ENCODE assay signal across 8 cellular contexts in the genomic region with DNA sequence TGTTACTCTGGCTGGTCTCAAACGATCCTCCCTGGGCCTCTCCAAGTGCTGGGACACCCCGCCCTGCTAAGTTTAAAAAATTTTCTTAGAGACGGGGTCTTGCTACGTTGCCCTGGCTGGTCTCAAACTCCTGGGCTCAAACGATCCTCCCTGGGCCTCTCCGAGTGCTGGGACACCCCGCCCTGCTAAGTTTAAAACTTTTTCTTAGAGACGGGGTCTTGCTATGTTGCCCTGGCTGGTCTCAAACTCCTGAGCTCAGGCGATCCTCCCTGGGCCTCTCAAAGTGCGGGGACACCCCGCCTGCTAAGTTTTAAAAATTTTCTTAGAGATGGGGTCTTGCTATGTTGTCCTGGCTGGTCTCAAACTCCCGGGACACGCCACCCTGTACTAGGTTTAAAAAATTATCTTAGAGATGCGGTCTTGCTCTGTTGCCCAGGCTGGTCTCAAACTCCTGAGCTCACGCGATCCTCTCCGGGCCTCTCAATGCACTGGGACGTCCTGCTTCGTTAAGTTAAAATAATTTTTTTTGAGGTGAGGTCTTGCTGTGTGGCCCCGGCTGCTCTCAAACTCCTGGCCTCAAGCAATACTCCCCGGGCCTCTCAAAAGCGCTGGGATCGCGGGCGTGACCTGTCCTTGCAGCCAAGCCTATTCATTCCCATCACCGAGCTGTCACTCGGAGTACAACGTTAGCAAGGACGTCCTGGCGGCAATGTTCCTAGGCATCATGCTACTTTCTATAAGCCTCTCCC. TPM values are rescaled to one million over a fixed set of nuclear protein-coding genes. Genes with fewer than 3 reads are reported as not detected.
DNase-seq lines count a peak whose midpoint lies in the region; TF ChIP-seq lines count a peak whose summit lies in the region.

No MANE protein-coding gene starts in this region.

- peak overlapping the region; percentile 66 for H3K27ac ChIP-seq in hepatocyte
- H3K27ac ChIP-seq in skin epidermis, result peak overlapping the region in 20 of 21 experiments; percentile 93 to 100 (median 99)

- no peaks in the 10 kb centered on the region for H3K9me2 ChIP-seq in hepatocyte (replicated peaks; ENCODE audit: insufficient read depth)

- in situ Hi-C loops in HAP-1 (cut with MboI; ENCODE audit: low sequenced_read_pairs), result no loop called here

- H2AFZ ChIP-seq in hepatocyte, result no peak overlapping the region

- peaks cover 54% of the 10 kb centered on the region for H3K36me3 Mint-ChIP-seq in activated T-helper 1 cell treated with anti-CD3 and anti-CD28 coated beads, Interleukin-12 subunit alpha, Interleukin-12 subunit beta, Interleukin-2, Interleukin-4 antibody, amounts not matched to agents 30 ng/mL and 10 ng/mL and 1 ng/mL, durations not matched to agents 14 hours and 24 hours and 36 hours (ENCODE audit: low read depth)

- H3K9me3 ChIP-seq in HAP-1 (no peaks in the 10 kb centered on the region), hepatocyte (ENCODE audit: low read depth) (no peaks in the 10 kb centered on the region)

- DNase-seq in HAP-1 (ENCODE audit: low spot score in 2 of 2), result no peak
- no peak for DNase-seq in activated T-helper 1 cell treated with anti-CD3 and anti-CD28 coated beads, Interleukin-12 subunit alpha, Interleukin-12 subunit beta, Interleukin-2, Interleukin-4 antibody, amounts not matched to agents 30 ng/mL and 10 ng/mL and 1 ng/mL, durations not matched to agents 14 hours and 24 hours and 36 hours (ENCODE audit: low spot score)
- DNase-seq in hepatocyte (ENCODE audit: low spot score), result no peak
- no peak for DNase-seq in OCI-M1 (lab: John Stamatoyannopoulos, UW)
- no peak for DNase-seq in NK-92 (lab: John Stamatoyannopoulos, UW; ENCODE audit: unreplicated experiment)
- no peak for DNase-seq in DMS114 treated with DMSO at 0.1 percent for 48 hours (lab: John Stamatoyannopoulos, UW; ENCODE audit: unreplicated experiment)
- no peak for DNase-seq in EL

- H3K27me3 Mint-ChIP-seq in activated T-helper 1 cell treated with anti-CD3 and anti-CD28 coated beads, Interleukin-12 subunit alpha, Interleukin-12 subunit beta, Interleukin-2, Interleukin-4 antibody, amounts not matched to agents 30 ng/mL and 10 ng/mL and 1 ng/mL, durations not matched to agents 14 hours and 24 hours and 36 hours (ENCODE audit: insufficient read depth), result no peaks in the 10 kb centered on the region

- H3K4me3 Mint-ChIP-seq in activated T-helper 1 cell treated with anti-CD3 and anti-CD28 coated beads, Interleukin-12 subunit alpha, Interleukin-12 subunit beta, Interleukin-2, Interleukin-4 antibody, amounts not matched to agents 30 ng/mL and 10 ng/mL and 1 ng/mL, durations not matched to agents 14 hours and 24 hours and 36 hours, result peak overlapping the region; percentile 93

- no peaks in the 10 kb centered on the region for H3K9me3 Mint-ChIP-seq in activated T-helper 1 cell treated with anti-CD3 and anti-CD28 coated beads, Interleukin-12 subunit alpha, Interleukin-12 subunit beta, Interleukin-2, Interleukin-4 antibody, amounts not matched to agents 30 ng/mL and 10 ng/mL and 1 ng/mL, durations not matched to agents 14 hours and 24 hours and 36 hours

- H4K20me1 ChIP-seq in hepatocyte (ENCODE audit: insufficient read depth, poor library complexity, severe bottlenecking), result peaks cover 52% of the 10 kb centered on the region

- peaks cover 59% of the 10 kb centered on the region for H3K79me2 ChIP-seq in hepatocyte

- intact Hi-C loops in activated T-helper 1 cell treated with anti-CD3 and anti-CD28 coated beads, Interleukin-12 subunit alpha, Interleukin-12 subunit beta, Interleukin-2, Interleukin-4 antibody, amounts not matched to agents 30 ng/mL and 10 ng/mL and 1 ng/mL, durations not matched to agents 14 hours and 24 hours and 36 hours (cut with micrococcal nuclease), result loop anchor here (10.0 kb wide), 1 partner anchor 1006 kb away; a partner anchor contains a TSS

- WGBS in hepatocyte (ENCODE audit: low lambda C conversion rate, missing lambda C conversion rate), result 60% methylated on average over 30 of the region's 30 CpGs

- peaks cover 41% of the 10 kb centered on the region for H3K4me1 Mint-ChIP-seq in activated T-helper 1 cell treated with anti-CD3 and anti-CD28 coated beads, Interleukin-12 subunit alpha, Interleukin-12 subunit beta, Interleukin-2, Interleukin-4 antibody, amounts not matched to agents 30 ng/mL and 10 ng/mL and 1 ng/mL, durations not matched to agents 14 hours and 24 hours and 36 hours (ENCODE audit: low read depth)

- H3K27me3 ChIP-seq in HAP-1 (ENCODE audit: low read depth) (no peaks in the 10 kb centered on the region), hepatocyte (no peaks in the 10 kb centered on the region)

- peak overlapping the region; percentile 95 for H3K4me2 ChIP-seq in hepatocyte

- TF ChIP-seq CTCF in hepatocyte (IDR thresholded peaks at IDR 0.05; ENCODE audit: poor library complexity), result no peak

- H3K4me3 ChIP-seq in HAP-1 (peak overlapping the region; percentile 100), hepatocyte (peak overlapping the region; percentile 92), skin epidermis (peak overlapping the region; percentile 83 to 100 (median 92))

- peak overlapping the region; percentile 73 for H3K27ac Mint-ChIP-seq in activated T-helper 1 cell treated with anti-CD3 and anti-CD28 coated beads, Interleukin-12 subunit alpha, Interleukin-12 subunit beta, Interleukin-2, Interleukin-4 antibody, amounts not matched to agents 30 ng/mL and 10 ng/mL and 1 ng/mL, durations not matched to agents 14 hours and 24 hours and 36 hours

- peaks cover 7% of the 10 kb centered on the region for H3K4me1 ChIP-seq in HAP-1
- peaks cover 15% of the 10 kb centered on the region for H3K4me1 ChIP-seq in hepatocyte (ENCODE audit: insufficient read depth)

- H3K36me3 ChIP-seq in HAP-1 (replicated peaks) (peaks cover 63% of the 10 kb centered on the region), hepatocyte (replicated peaks; ENCODE audit: insufficient read depth, low read depth) (no peaks in the 10 kb centered on the region)

RNA-seq across cellular contexts. Expression of a gene that starts 1.1 kb away (rescaled TPM):
- total RNA-seq in activated T-helper 1 cell treated with anti-CD3 and anti-CD28 coated beads, Interleukin-12 subunit alpha, Interleukin-12 subunit beta, Interleukin-2, Interleukin-4 antibody, amounts not matched to agents 30 ng/mL and 10 ng/mL and 1 ng/mL, durations not matched to agents 14 hours and 24 hours and 36 hours, result 281 and 289 TPM in 2 replicates
- total RNA-seq in hepatocyte, result 359 and 449 TPM in 2 replicates
- polyA plus RNA-seq in hepatocyte, result 354 and 364 TPM in 2 replicates

RNA-seq across cellular contexts. Expression of a gene that starts 54.2 kb away (rescaled TPM):
- total RNA-seq in activated T-helper 1 cell treated with anti-CD3 and anti-CD28 coated beads, Interleukin-12 subunit alpha, Interleukin-12 subunit beta, Interleukin-2, Interleukin-4 antibody, amounts not matched to agents 30 ng/mL and 10 ng/mL and 1 ng/mL, durations not matched to agents 14 hours and 24 hours and 36 hours, result 4.2 and 5.3 TPM in 2 replicates
- total RNA-seq in hepatocyte, result 0.30 and 1.6 TPM in 2 replicates
- polyA plus RNA-seq in hepatocyte, result 0.42 and 1.9 TPM in 2 replicates
